In genomic region chr19:42799800-42800199, GRCh38 we compare ENCODE assay signal across 16 cellular contexts. TPM values are rescaled to one million over a fixed set of nuclear protein-coding genes. Genes with fewer than 3 reads are reported as not detected.
"Had no signal": no experiment of that assay in that cellular context is flagged by ENCODE, and none has a peak within 500 bp of the region (broad histone marks: within the 10 kb centered on the region; RNA-seq: fewer than 3 reads in every experiment).

No MANE protein-coding gene starts in this region.

RNA-seq across cellular contexts. Expression of gene PSG8, which starts 34.3 kb away (rescaled TPM):
- total RNA-seq: activated CD8-positive, alpha-beta memory T cell treated with anti-CD3 and anti-CD28 coated beads for 36 hours; activated T-cell treated with anti-CD3 and anti-CD28 coated beads, Interleukin-2, amount 50 U/mL, for 4 hours; activated T-helper 2 cell treated with anti-CD3 and anti-CD28 coated beads, Interferon-gamma antibody, Interleukin-2, Interleukin-4, amounts not matched to agents 10 μg/mL and 5 μg/mL and 100 μg/mL, durations not matched to agents 14 hours and 24 hours and 36 hours; cardiac septum; chondrocyte; esophagus mucosa; glomerular endothelial cell; left lung; lung; mesothelial cell of epicardium; naive thymus-derived CD8-positive, alpha-beta T cell; omental fat pad; sciatic nerve; T-helper 17 cell; temporal lobe; transverse colon had no signal
- polyA plus RNA-seq: lung; naive thymus-derived CD8-positive, alpha-beta T cell had no signal

RNA-seq across cellular contexts. Expression of gene PSG3, which starts 59.5 kb away (rescaled TPM):
- total RNA-seq: activated CD8-positive, alpha-beta memory T cell treated with anti-CD3 and anti-CD28 coated beads for 36 hours; activated T-cell treated with anti-CD3 and anti-CD28 coated beads, Interleukin-2, amount 50 U/mL, for 4 hours; activated T-helper 2 cell treated with anti-CD3 and anti-CD28 coated beads, Interferon-gamma antibody, Interleukin-2, Interleukin-4, amounts not matched to agents 10 μg/mL and 5 μg/mL and 100 μg/mL, durations not matched to agents 14 hours and 24 hours and 36 hours; cardiac septum; chondrocyte; esophagus mucosa; glomerular endothelial cell; left lung; lung; mesothelial cell of epicardium; naive thymus-derived CD8-positive, alpha-beta T cell; omental fat pad; sciatic nerve; temporal lobe; transverse colon had no signal
- polyA plus RNA-seq: lung; naive thymus-derived CD8-positive, alpha-beta T cell had no signal
